ENCODE assay signal across 23 cellular contexts in the genomic region with DNA sequence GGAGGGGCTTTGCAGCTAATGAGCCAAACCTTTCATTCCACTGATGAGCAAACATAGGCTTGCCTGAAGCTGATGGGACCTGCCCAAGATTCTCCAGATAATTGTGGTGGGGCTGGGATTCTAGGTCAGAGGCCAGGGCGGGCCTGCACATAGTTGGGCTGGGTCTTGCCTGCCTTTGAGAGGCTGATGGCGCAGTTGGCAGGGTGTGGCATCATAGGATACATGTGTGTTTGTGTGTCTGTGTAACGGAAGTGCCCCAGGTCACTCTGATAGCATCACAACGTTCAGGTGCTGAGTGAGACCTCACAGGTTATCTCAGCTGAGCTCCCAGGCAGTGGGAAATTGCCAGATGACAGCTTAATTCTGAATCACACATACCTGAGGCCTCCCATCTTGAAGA. TPM values are rescaled to one million over a fixed set of nuclear protein-coding genes. Genes with fewer than 3 reads are reported as not detected.
DNase-seq lines count a peak whose midpoint lies in the region; ATAC-seq and TF ChIP-seq lines count a peak whose summit lies in the region.
"Had no signal": no experiment of that assay in that cellular context is flagged by ENCODE, and none has a peak within 500 bp of the region (broad histone marks: within the 10 kb centered on the region; RNA-seq: fewer than 3 reads in every experiment).

No MANE protein-coding gene starts in this region.

- peak; percentile 20 for DNase-seq in NCI-H146 (lab: John Stamatoyannopoulos, UW)
- DNase-seq in NCI-H146 treated with DMSO at 0.1 percent for 48 hours (lab: John Stamatoyannopoulos, UW; ENCODE audit: unreplicated experiment) = no peak
- peak; percentile 39 for DNase-seq in astrocyte of the hippocampus (ENCODE audit: low read depth, low spot score)
- DNase-seq in kidney tubule cell (ENCODE audit: low spot score) = peak; percentile 39
- DNase-seq in suprapubic skin (ENCODE audit: low spot score in 2 of 2) = peak in 1 of 2 donors; percentile 86
- no peak for DNase-seq in H7
- no peak for DNase-seq in foreskin melanocyte
- DNase-seq: activated CD4-positive, alpha-beta T cell treated with anti-CD3 and anti-CD28 coated beads, Interleukin-2, amount 50 U/mL, for 1 hour; CD8-positive, alpha-beta T cell; cerebellar nuclear complex; DMS79 treated with DMSO at 0.1 percent for 48 hours; left cardiac atrium; midbrain; NCI-H1417; NCI-H2107; NCI-H510A treated with DMSO at 0.1 percent for 48 hours; thyroid gland had no signal

- no peaks in the 10 kb centered on the region for H3K27me3 ChIP-seq in suprapubic skin
- no peaks in the 10 kb centered on the region for H3K27me3 ChIP-seq in H7 (ENCODE audit: control insufficient read depth, insufficient read depth, low read length)
- H3K27me3 ChIP-seq: ascending aorta, thyroid gland had no signal

- TF ChIP-seq CTCF in suprapubic skin (IDR thresholded peaks at IDR 0.05) = no peak

- H3K4me3 ChIP-seq in suprapubic skin = no peak overlapping the region
- H3K4me3 ChIP-seq in H7 (ENCODE audit: insufficient read depth, low read depth, low read length) = no peak overlapping the region
- H3K4me3 ChIP-seq: ascending aorta, prostate gland, thyroid gland had no signal

- no peak for TF ChIP-seq POLR2A in suprapubic skin (IDR thresholded peaks at IDR 0.05)

- no peak for ATAC-seq in HG03025 (IDR thresholded peaks at IDR 0.05; ENCODE audit: low FRiP score, unreplicated experiment)
- ATAC-seq: CD8-positive, alpha-beta T cell; left cardiac atrium had no signal

- H3K4me1 ChIP-seq in suprapubic skin = peaks cover 21% of the 10 kb centered on the region
- H3K4me1 ChIP-seq: ascending aorta, prostate gland had no signal

- H3K36me3 ChIP-seq in suprapubic skin (no peaks in the 10 kb centered on the region), H7 (replicated peaks; ENCODE audit: control insufficient read depth, insufficient read depth, low read length) (no peaks in the 10 kb centered on the region)
- H3K36me3 ChIP-seq: ascending aorta, prostate gland, thyroid gland had no signal

- peak overlapping the region; percentile 64 for H3K27ac ChIP-seq in suprapubic skin
- H3K27ac ChIP-seq: 22Rv1, ascending aorta, prostate gland, thyroid gland had no signal

- WGBS in suprapubic skin = 60% methylated on average over 1 of the region's 4 CpGs

- TF ChIP-seq EP300 in suprapubic skin (IDR thresholded peaks at IDR 0.05) = no peak

- H3K9me3 ChIP-seq in suprapubic skin = no peaks in the 10 kb centered on the region
- H3K9me3 ChIP-seq: ascending aorta, prostate gland, thyroid gland had no signal

RNA-seq across cellular contexts. Expression of gene BTBD16, which starts 22.9 kb away (rescaled TPM):
- total RNA-seq in suprapubic skin = 10 to 100 TPM in 1 of 4 donors, 1 to 10 TPM in 2, under 1 TPM in 1; 0.85 to 10.2 (median 5.1) TPM
- 0.15 and 0.42 TPM in 2 replicates for total RNA-seq in H7 (2014; rRNA removed; shearing (Covaris generic))
- total RNA-seq: activated naive CD4-positive, alpha-beta T cell treated with anti-CD3 and anti-CD28 coated beads, Interleukin-2, amount 50 U/mL, for 72 hours; ascending aorta; CD8-positive, alpha-beta T cell; skeletal muscle tissue had no signal

Comparison
In these comparisons a context has a peak if more than half of its experiments do, and no peak if none do; other contexts are left out.
1. DNase-seq: peak in NCI-H146 (single experiment), astrocyte of the hippocampus (single experiment) and kidney tubule cell (single experiment); none in NCI-H146 treated with DMSO at 0.1 percent for 48 hours (single experiment), H7 (single experiment) and foreskin melanocyte (single experiment).